ENCODE assay signal across 13 cellular contexts in genomic region chr11:126645206-126645605, GRCh38.
DNase-seq lines count a peak whose midpoint lies in the region; TF ChIP-seq lines count a peak whose summit lies in the region.
"Had no signal": no experiment of that assay in that cellular context is flagged by ENCODE, and none has a peak within 500 bp of the region (broad histone marks: within the 10 kb centered on the region; RNA-seq: fewer than 3 reads in every experiment).

No MANE protein-coding gene starts in this region.

- TF ChIP-seq CTCF in GM13977 (IDR thresholded peaks at IDR 0.05; ENCODE audit: extremely low read depth, insufficient read depth, missing control alignments), result no peak

- in situ Hi-C loops in GM13977 (cut with MboI; ENCODE audit: low pct_unique_long_range_greater_than_20kb, low sequenced_read_pairs, unreplicated experiment), result no loop called here

- DNase-seq in GM03348 (ENCODE audit: low spot score) (peak; percentile 28), NCI-H226 (peak; percentile 27), astrocyte of the hippocampus (ENCODE audit: low read depth, low spot score) (peak; percentile 93), T-helper 2 cell (no peak), SW 1271 (lab: John Stamatoyannopoulos, UW) (no peak), NCI-H2081 (lab: John Stamatoyannopoulos, UW) (no peak), GM13977 (ENCODE audit: low spot score) (no peak)
- DNase-seq: COR-L47, DMS53, H9, NCI-H1048, NCI-H446, Right ventricle myocardium superior had no signal

Comparison
In these comparisons a context has a peak if more than half of its experiments do, and no peak if none do; other contexts are left out.
1. DNase-seq: peak in GM03348 (single experiment), NCI-H226 (single experiment) and astrocyte of the hippocampus (single experiment); none in T-helper 2 cell (0 of 5), SW 1271 (0 of 2), NCI-H2081 (0 of 2) and GM13977 (single experiment).